8 cellular contexts compared by ENCODE assay signal in genomic region chr1:65002156-65002507, GRCh38. TPM values are rescaled to one million over a fixed set of nuclear protein-coding genes. Genes with fewer than 3 reads are reported as not detected.
DNase-seq lines count a peak whose midpoint lies in the region; ATAC-seq and TF ChIP-seq lines count a peak whose summit lies in the region.

No MANE protein-coding gene starts in this region.

- H3K27me3 Mint-ChIP-seq in memory B cell, result peaks cover 3% of the 10 kb centered on the region

- H3K36me3 ChIP-seq in heart right ventricle (peaks cover 0 to 4% (median 0%) of the 10 kb centered on the region in 9 donors), body of pancreas (replicated peaks in 1 of 2; ENCODE audit: insufficient read depth in 1 of 2, low read depth in 2 of 2) (no peaks in the 10 kb centered on the region), urinary bladder (ENCODE audit: insufficient read depth) (no peaks in the 10 kb centered on the region)

- H3K4me3 ChIP-seq in heart right ventricle (peak overlapping the region; percentile 40 to 79 (median 64)), body of pancreas (peak overlapping the region; percentile 16 to 84), urinary bladder (ENCODE audit: low read depth, low read length) (peak overlapping the region; percentile 65)

- peak in 2 of 8 donors; percentile 1 to 3 for ATAC-seq in heart right ventricle
- no peak for ATAC-seq in left cardiac atrium
- ATAC-seq in body of pancreas, result no peak
- ATAC-seq in memory B cell (ENCODE audit: low read depth), result no peak
- no peak for ATAC-seq in HG03159 (IDR thresholded peaks at IDR 0.05; ENCODE audit: unreplicated experiment)
- ATAC-seq in HG03378 (IDR thresholded peaks at IDR 0.05; ENCODE audit: unreplicated experiment), result no peak

- H3K9me3 Mint-ChIP-seq in memory B cell, result peaks cover 3% of the 10 kb centered on the region

- H3K4me3 Mint-ChIP-seq in memory B cell, result peak overlapping the region; percentile 79

- peaks cover 17% of the 10 kb centered on the region for H3K4me1 Mint-ChIP-seq in memory B cell

- TF ChIP-seq POLR2A in body of pancreas (IDR thresholded peaks at IDR 0.05), result no peak

- H3K36me3 Mint-ChIP-seq in memory B cell, result peaks cover 3% of the 10 kb centered on the region

- H3K27ac Mint-ChIP-seq in memory B cell, result peak overlapping the region; percentile 15

- H3K27me3 ChIP-seq in heart right ventricle (no peaks in the 10 kb centered on the region), body of pancreas (no peaks in the 10 kb centered on the region)

- TF ChIP-seq CTCF in heart right ventricle (IDR thresholded peaks at IDR 0.05), result no peak
- no peak for TF ChIP-seq CTCF in body of pancreas (IDR thresholded peaks at IDR 0.05)

- H3K4me1 ChIP-seq in heart right ventricle (peaks cover 5 to 31% (median 19%) of the 10 kb centered on the region in 9 donors), body of pancreas (peaks cover 6% of the 10 kb centered on the region), urinary bladder (ENCODE audit: insufficient read depth) (no peaks in the 10 kb centered on the region)

- DNase-seq in heart right ventricle, result no peak
- no peak for DNase-seq in left cardiac atrium
- peak in 1 of 4 donors; percentile 22 for DNase-seq in body of pancreas
- no peak for DNase-seq in memory B cell (ENCODE audit: low spot score in 2 of 2)
- DNase-seq in NCI-H345 (lab: John Stamatoyannopoulos, UW), result no peak

- peaks cover 0 to 23% (median 11%) of the 10 kb centered on the region in 11 donors for H3K9me3 ChIP-seq in heart right ventricle
- no peaks in the 10 kb centered on the region for H3K9me3 ChIP-seq in body of pancreas

- intact Hi-C loops in heart right ventricle (cut with DNase I), result loop anchor here in 3 of 10 donors (5.0 kb wide), 2 partner anchors 35 to 65 kb away; partner anchors contain the start of gene JAK1 (in 2 of the 3)
- intact Hi-C loops in left cardiac atrium (cut with DNase I), result loop anchor here in 1 of 2 donors (5.0 kb wide), 1 partner anchor 105 kb away; no protein-coding TSS in a partner anchor
- intact Hi-C loops in body of pancreas (cut with DNase I), result no loop called here

- WGBS in heart right ventricle, 2 donors, result 61 to 62% methylated on average over 12 of the region's 12 CpGs
- 67 to 75% methylated on average over 12 of the region's 12 CpGs for WGBS in body of pancreas, 2 donors
- 70% methylated on average over 12 of the region's 12 CpGs for WGBS in urinary bladder

- H3K27ac ChIP-seq in heart right ventricle, result peak overlapping the region; percentile 57 to 97 (median 92)
- H3K27ac ChIP-seq in body of pancreas, result peak overlapping the region; percentile 81 to 94 (median 90)
- H3K27ac ChIP-seq in urinary bladder (ENCODE audit: low read depth), result peak overlapping the region; percentile 98

RNA-seq across cellular contexts. Expression of gene JAK1, which starts 35.8 kb away (rescaled TPM):
- total RNA-seq in heart right ventricle (100 to 1,000 TPM in 3 of 10 donors, 10 to 100 TPM in 7; 73.4 to 122 (median 84.4) TPM), left cardiac atrium (10 to 100 TPM; 83.7 to 98.7 TPM), body of pancreas (100 to 1,000 TPM; 106 to 136 TPM), urinary bladder (137 TPM)
- polyA plus RNA-seq in heart right ventricle (10 to 100 TPM; 20.1 to 38.5 TPM), urinary bladder (86.8 TPM)
